Comparison of ENCODE assay signal across 23 cellular contexts in the genomic region with DNA sequence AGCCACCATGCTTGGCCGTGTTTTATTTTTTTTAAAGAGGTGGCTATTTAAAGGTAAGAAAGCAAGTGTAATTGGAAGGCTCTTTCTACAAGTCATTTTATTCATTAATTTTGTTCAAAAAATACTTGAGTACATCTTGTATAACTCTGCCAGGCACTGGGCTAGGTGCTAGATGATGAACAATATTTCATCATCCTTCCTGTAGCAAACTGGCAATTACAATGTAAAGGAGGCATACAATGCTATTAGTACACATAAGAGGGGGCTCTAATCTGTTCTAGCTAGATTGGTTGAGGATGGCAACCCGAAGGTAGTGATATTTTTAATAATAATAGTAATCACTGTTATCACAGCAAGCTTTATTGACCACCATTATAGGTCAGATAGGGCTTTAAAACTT.
DNase-seq lines count a peak whose midpoint lies in the region; ATAC-seq and TF ChIP-seq lines count a peak whose summit lies in the region.
"Had no signal": no experiment of that assay in that cellular context is flagged by ENCODE, and none has a peak within 500 bp of the region (broad histone marks: within the 10 kb centered on the region; RNA-seq: fewer than 3 reads in every experiment).

No MANE protein-coding gene starts in this region.

- DNase-seq in activated CD8-positive, alpha-beta memory T cell treated with anti-CD3 and anti-CD28 coated beads, Interleukin-2, amount 10 ng/mL, durations not matched to agents 7 days and 5 days = no peak
- no peak for DNase-seq in activated CD8-positive, alpha-beta memory T cell treated with anti-CD3 and anti-CD28 coated beads for 24 hours
- no peak for DNase-seq in CD8-positive, alpha-beta T cell
- DNase-seq in RKO (ENCODE audit: low spot score) = peak; percentile 77
- no peak for DNase-seq in spleen
- DNase-seq in amniotic stem cell (lab: John Stamatoyannopoulos, UW) = no peak
- DNase-seq in globus pallidus (ENCODE audit: low spot score) = no peak
- DNase-seq: activated CD4-positive, CD25-positive, alpha-beta regulatory T cell; activated T-cell treated with anti-CD3 and anti-CD28 coated beads, Interleukin-2, amount 50 U/mL, for 24 hours; C1 segment of cervical spinal cord; esophagus squamous epithelium; foreskin melanocyte; Kasumi-1; lower lobe of right lung; NCI-H1694 treated with DMSO at 0.1 percent for 48 hours; SHP77; stomach; tibial artery had no signal

- POLR2A ChIA-PET in CD8-positive, alpha-beta T cell (lab: Charles Lee) = interaction anchor here (0.7 kb wide), 1 partner anchor 21 kb away, joined by 6 read pairs; no protein-coding TSS in a partner anchor

- peaks cover 50% of the 10 kb centered on the region for H3K36me3 Mint-ChIP-seq in activated CD8-positive, alpha-beta memory T cell treated with anti-CD3 and anti-CD28 coated beads, Interleukin-2, amount 10 ng/mL, durations not matched to agents 7 days and 5 days
- peaks cover 47% of the 10 kb centered on the region for H3K36me3 Mint-ChIP-seq in CD8-positive, alpha-beta T cell

- TF ChIP-seq CTCF in CD8-positive, alpha-beta T cell (IDR thresholded peaks at IDR 0.05) = no peak
- no peak for TF ChIP-seq CTCF in spleen (IDR thresholded peaks at IDR 0.05 in 8 of 11, conservative IDR thresholded peaks at IDR 0.05 in 3 of 11)

- H3K27ac ChIP-seq in CD8-positive, alpha-beta T cell (ENCODE audit: low read depth, low read length) = no peak overlapping the region
- H3K27ac ChIP-seq in spleen = peak overlapping the region in 7 of 8 donors; percentile 12 to 89 (median 84)
- H3K27ac ChIP-seq: HL-60, lower lobe of right lung, tibial artery had no signal

- H3K36me3 ChIP-seq in CD8-positive, alpha-beta T cell (ENCODE audit: insufficient read depth, low read length) = no peaks in the 10 kb centered on the region
- H3K36me3 ChIP-seq in spleen = peaks cover 0 to 49% (median 6%) of the 10 kb centered on the region in 6 donors

- H3K4me3 Mint-ChIP-seq in activated CD8-positive, alpha-beta memory T cell treated with anti-CD3 and anti-CD28 coated beads, Interleukin-2, amount 10 ng/mL, durations not matched to agents 7 days and 5 days = peak overlapping the region; percentile 14
- H3K4me3 Mint-ChIP-seq in CD8-positive, alpha-beta T cell = no peak overlapping the region
- H3K4me3 Mint-ChIP-seq: central memory CD8-positive, alpha-beta T cell; dendritic cell treated with granulocyte-macrophage colony-stimulating factor and Interleukin-4, amounts not matched to agents 40 ng/mL and 50 ng/mL, for 4 days; GM23338; natural killer cell treated with Interleukin-12 subunit alpha and Interleukin-12 subunit beta and Interleukin-15 and Interleukin-18, amount 100 ng/mL, for 72 hours had no signal

- CTCF ChIA-PET in activated CD8-positive, alpha-beta memory T cell treated with anti-CD3 and anti-CD28 coated beads, Interleukin-2, amount 10 ng/mL, durations not matched to agents 7 days and 5 days (lab: Charles Lee) = interaction anchor here (1.1 to 7.5 kb wide), 7 partner anchors 8 to 91 kb away, joined by 3 to 79 read pairs (median 5); no protein-coding TSS in a partner anchor
- CTCF ChIA-PET in CD8-positive, alpha-beta T cell (lab: Charles Lee) = interaction anchor here (1.9 kb wide), 1 partner anchor 52 kb away, joined by 5 read pairs; no protein-coding TSS in a partner anchor

- no peak for TF ChIP-seq POLR2A in spleen (IDR thresholded peaks at IDR 0.05)

- peaks cover 50% of the 10 kb centered on the region for H3K4me1 ChIP-seq in CD8-positive, alpha-beta T cell (ENCODE audit: insufficient read depth, low read length)
- peaks cover 10 to 100% (median 88%) of the 10 kb centered on the region in 6 donors for H3K4me1 ChIP-seq in spleen

- peak overlapping the region; percentile 85 for H3K27ac Mint-ChIP-seq in activated CD8-positive, alpha-beta memory T cell treated with anti-CD3 and anti-CD28 coated beads, Interleukin-2, amount 10 ng/mL, durations not matched to agents 7 days and 5 days
- H3K27ac Mint-ChIP-seq in CD8-positive, alpha-beta T cell = peak overlapping the region; percentile 24
- H3K27ac Mint-ChIP-seq: activated T-cell treated with anti-CD3 and anti-CD28 coated beads, Interleukin-2, amount 50 U/mL, for 24 hours; dendritic cell treated with granulocyte-macrophage colony-stimulating factor and Interleukin-4, amounts not matched to agents 40 ng/mL and 50 ng/mL, for 4 days; GM23338; natural killer cell treated with Interleukin-12 subunit alpha and Interleukin-12 subunit beta and Interleukin-15 and Interleukin-18, amount 100 ng/mL, for 72 hours had no signal

- H3K4me1 Mint-ChIP-seq in activated CD8-positive, alpha-beta memory T cell treated with anti-CD3 and anti-CD28 coated beads, Interleukin-2, amount 10 ng/mL, durations not matched to agents 7 days and 5 days = peaks cover 60% of the 10 kb centered on the region
- H3K4me1 Mint-ChIP-seq in CD8-positive, alpha-beta T cell (ENCODE audit: low read depth) = peaks cover 62% of the 10 kb centered on the region

- H3K27me3 ChIP-seq in CD8-positive, alpha-beta T cell (ENCODE audit: insufficient read depth, low read length) = no peaks in the 10 kb centered on the region
- no peaks in the 10 kb centered on the region for H3K27me3 ChIP-seq in spleen (replicated peaks in 1 of 7)
- H3K27me3 ChIP-seq: esophagus squamous epithelium, stomach, tibial artery had no signal

- ATAC-seq in activated CD8-positive, alpha-beta memory T cell treated with anti-CD3 and anti-CD28 coated beads, Interleukin-2, amount 10 ng/mL, durations not matched to agents 7 days and 5 days = no peak
- ATAC-seq in CD8-positive, alpha-beta T cell = no peak
- ATAC-seq: GM23338, lower lobe of right lung had no signal

- intact Hi-C loops in CD8-positive, alpha-beta T cell (cut with DNase I, micrococcal nuclease) = no loop called here
- intact Hi-C loops in spleen (cut with DNase I; ENCODE audit: low total_unique reads) = no loop called here

- H3K9me3 ChIP-seq in CD8-positive, alpha-beta T cell (ENCODE audit: low read length) = no peaks in the 10 kb centered on the region
- H3K9me3 ChIP-seq in spleen = no peaks in the 10 kb centered on the region
- H3K9me3 ChIP-seq: esophagus squamous epithelium, lower lobe of right lung, stomach, tibial artery had no signal

- H3K4me3 ChIP-seq in CD8-positive, alpha-beta T cell (ENCODE audit: low read depth, low read length) = no peak overlapping the region
- H3K4me3 ChIP-seq in spleen = no peak overlapping the region
- H3K4me3 ChIP-seq: esophagus squamous epithelium, GM23338, lower lobe of right lung, stomach, tibial artery had no signal

- H3K27me3 Mint-ChIP-seq in activated CD8-positive, alpha-beta memory T cell treated with anti-CD3 and anti-CD28 coated beads, Interleukin-2, amount 10 ng/mL, durations not matched to agents 7 days and 5 days = no peaks in the 10 kb centered on the region
- H3K27me3 Mint-ChIP-seq in CD8-positive, alpha-beta T cell (ENCODE audit: low read depth) = no peaks in the 10 kb centered on the region
- H3K27me3 Mint-ChIP-seq: activated T-cell treated with anti-CD3 and anti-CD28 coated beads, Interleukin-2, amount 50 U/mL, for 24 hours; central memory CD8-positive, alpha-beta T cell; dendritic cell treated with granulocyte-macrophage colony-stimulating factor and Interleukin-4, amounts not matched to agents 40 ng/mL and 50 ng/mL, for 4 days; natural killer cell treated with Interleukin-12 subunit alpha and Interleukin-12 subunit beta and Interleukin-15 and Interleukin-18, amount 100 ng/mL, for 72 hours had no signal

- 77 to 87% (median 80%) methylated on average over 2 of the region's 2 CpGs for WGBS in spleen, 5 donors

- no peaks in the 10 kb centered on the region for H3K9me3 Mint-ChIP-seq in activated CD8-positive, alpha-beta memory T cell treated with anti-CD3 and anti-CD28 coated beads, Interleukin-2, amount 10 ng/mL, durations not matched to agents 7 days and 5 days (ENCODE audit: low read depth)
- H3K9me3 Mint-ChIP-seq in CD8-positive, alpha-beta T cell = no peaks in the 10 kb centered on the region
- H3K9me3 Mint-ChIP-seq: activated T-cell treated with anti-CD3 and anti-CD28 coated beads, Interleukin-2, amount 50 U/mL, for 24 hours; central memory CD8-positive, alpha-beta T cell; dendritic cell treated with granulocyte-macrophage colony-stimulating factor and Interleukin-4, amounts not matched to agents 40 ng/mL and 50 ng/mL, for 4 days; GM23338; natural killer cell treated with Interleukin-12 subunit alpha and Interleukin-12 subunit beta and Interleukin-15 and Interleukin-18, amount 100 ng/mL, for 72 hours had no signal
